ENCODE assay signal across 17 cellular contexts in the genomic region with DNA sequence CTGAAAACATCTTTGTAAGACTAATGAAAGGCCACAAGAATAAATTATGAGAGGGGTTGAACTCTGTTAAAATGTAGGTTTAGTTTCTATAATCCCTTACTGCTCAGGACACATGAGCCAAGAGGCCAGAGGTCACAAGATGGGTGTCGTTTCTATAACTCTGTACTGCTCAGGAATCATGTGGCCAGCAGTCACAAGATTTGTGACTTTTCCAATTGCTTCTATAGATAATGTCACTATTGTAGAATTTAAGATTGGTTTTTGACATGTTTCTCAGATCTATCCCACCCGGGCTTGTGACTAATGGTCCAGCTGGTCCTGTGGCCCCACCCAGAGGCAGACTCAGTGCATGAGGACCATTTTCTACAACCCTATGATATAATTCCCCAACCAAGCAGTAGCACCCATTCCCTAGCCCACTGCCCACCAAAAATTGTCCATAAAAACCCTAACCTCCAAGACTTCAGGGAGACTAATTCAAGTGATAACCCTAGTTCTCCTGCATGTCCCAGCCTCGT.
"Had no signal": no experiment of that assay in that cellular context is flagged by ENCODE, and none has a peak within 500 bp of the region (broad histone marks: within the 10 kb centered on the region; RNA-seq: fewer than 3 reads in every experiment).

No MANE protein-coding gene starts in this region.

- H3K36me3 ChIP-seq: transverse colon had no signal

- H3K27me3 ChIP-seq: transverse colon had no signal

- ATAC-seq: activated CD4-positive, alpha-beta T cell treated with anti-CD3 and anti-CD28 coated beads for 36 hours; activated CD8-positive, alpha-beta T cell treated with anti-CD3 and anti-CD28 coated beads, Interleukin-2, amount 10 ng/mL, durations not matched to agents 7 days and 5 days; left colon; mucosa of descending colon; naive thymus-derived CD8-positive, alpha-beta T cell; stimulated activated naive CD8-positive, alpha-beta T cell treated with anti-CD3 and anti-CD28 coated beads, Interleukin-15, amount 100 ng/mL, for 72 hours had no signal

- H3K9me3 ChIP-seq: mucosa of descending colon, SK-N-SH, transverse colon had no signal

- H3K4me3 ChIP-seq: mucosa of descending colon, transverse colon had no signal

- H3K4me1 ChIP-seq: transverse colon had no signal

- H3K27ac Mint-ChIP-seq: activated CD4-positive, alpha-beta T cell treated with anti-CD3 and anti-CD28 coated beads for 36 hours; activated CD8-positive, alpha-beta T cell treated with anti-CD3 and anti-CD28 coated beads, Interleukin-2, amount 10 ng/mL, durations not matched to agents 7 days and 5 days; activated naive CD4-positive, alpha-beta T cell treated with anti-CD3 and anti-CD28 coated beads for 36 hours; activated T-helper 1 cell treated with anti-CD3 and anti-CD28 coated beads, Interleukin-12 subunit alpha, Interleukin-12 subunit beta, Interleukin-2, Interleukin-4 antibody, amounts not matched to agents 30 ng/mL and 10 ng/mL and 1 ng/mL, durations not matched to agents 14 hours and 24 hours and 36 hours; dendritic cell treated with granulocyte-macrophage colony-stimulating factor and Interleukin-4, amounts not matched to agents 40 ng/mL and 50 ng/mL, for 4 days; immature natural killer cell; naive thymus-derived CD8-positive, alpha-beta T cell; stimulated activated naive CD8-positive, alpha-beta T cell treated with anti-CD3 and anti-CD28 coated beads, Interleukin-15, amount 100 ng/mL, for 72 hours had no signal

- H3K4me1 Mint-ChIP-seq: activated CD4-positive, alpha-beta T cell treated with anti-CD3 and anti-CD28 coated beads for 36 hours; immature natural killer cell; naive thymus-derived CD8-positive, alpha-beta T cell; stimulated activated naive CD8-positive, alpha-beta T cell treated with anti-CD3 and anti-CD28 coated beads, Interleukin-15, amount 100 ng/mL, for 72 hours had no signal

- H3K4me2 ChIP-seq: SK-N-SH had no signal

- H3K9ac ChIP-seq: SK-N-SH had no signal

- H3K27me3 Mint-ChIP-seq: dendritic cell treated with granulocyte-macrophage colony-stimulating factor and Interleukin-4, amounts not matched to agents 40 ng/mL and 50 ng/mL, for 4 days had no signal

- H3K9me3 Mint-ChIP-seq: activated naive CD4-positive, alpha-beta T cell treated with anti-CD3 and anti-CD28 coated beads for 36 hours; activated T-helper 1 cell treated with anti-CD3 and anti-CD28 coated beads, Interleukin-12 subunit alpha, Interleukin-12 subunit beta, Interleukin-2, Interleukin-4 antibody, amounts not matched to agents 30 ng/mL and 10 ng/mL and 1 ng/mL, durations not matched to agents 14 hours and 24 hours and 36 hours had no signal

- H3K27ac ChIP-seq: transverse colon, VCaP had no signal

- DNase-seq: activated CD4-positive, alpha-beta T cell treated with anti-CD3 and anti-CD28 coated beads for 36 hours; activated CD8-positive, alpha-beta memory T cell treated with anti-CD3 and anti-CD28 coated beads, Interleukin-2, amount 50 U/mL, for 48 hours; activated CD8-positive, alpha-beta T cell treated with anti-CD3 and anti-CD28 coated beads, Interleukin-2, amount 10 ng/mL, durations not matched to agents 7 days and 5 days; activated naive CD4-positive, alpha-beta T cell treated with anti-CD3 and anti-CD28 coated beads for 36 hours; erythroblast; immature natural killer cell; left colon; mucosa of descending colon; naive thymus-derived CD8-positive, alpha-beta T cell; SK-N-SH; stimulated activated CD4-positive, alpha-beta T cell treated with anti-CD3 and anti-CD28 coated beads, Interleukin-4, amount 100 ng/mL, for 4 hours; stimulated activated naive CD8-positive, alpha-beta T cell treated with anti-CD3 and anti-CD28 coated beads, Interleukin-15, amount 100 ng/mL, for 72 hours; T-helper 1 cell; transverse colon had no signal

- H3K4me3 Mint-ChIP-seq: activated CD4-positive, alpha-beta T cell treated with anti-CD3 and anti-CD28 coated beads for 36 hours; activated CD8-positive, alpha-beta T cell treated with anti-CD3 and anti-CD28 coated beads, Interleukin-2, amount 10 ng/mL, durations not matched to agents 7 days and 5 days; activated naive CD4-positive, alpha-beta T cell treated with anti-CD3 and anti-CD28 coated beads for 36 hours; activated T-helper 1 cell treated with anti-CD3 and anti-CD28 coated beads, Interleukin-12 subunit alpha, Interleukin-12 subunit beta, Interleukin-2, Interleukin-4 antibody, amounts not matched to agents 30 ng/mL and 10 ng/mL and 1 ng/mL, durations not matched to agents 14 hours and 24 hours and 36 hours; dendritic cell treated with granulocyte-macrophage colony-stimulating factor and Interleukin-4, amounts not matched to agents 40 ng/mL and 50 ng/mL, for 4 days; immature natural killer cell; naive thymus-derived CD8-positive, alpha-beta T cell; stimulated activated naive CD8-positive, alpha-beta T cell treated with anti-CD3 and anti-CD28 coated beads, Interleukin-15, amount 100 ng/mL, for 72 hours had no signal
